ENCODE assay signal across 8 cellular contexts in the genomic region with DNA sequence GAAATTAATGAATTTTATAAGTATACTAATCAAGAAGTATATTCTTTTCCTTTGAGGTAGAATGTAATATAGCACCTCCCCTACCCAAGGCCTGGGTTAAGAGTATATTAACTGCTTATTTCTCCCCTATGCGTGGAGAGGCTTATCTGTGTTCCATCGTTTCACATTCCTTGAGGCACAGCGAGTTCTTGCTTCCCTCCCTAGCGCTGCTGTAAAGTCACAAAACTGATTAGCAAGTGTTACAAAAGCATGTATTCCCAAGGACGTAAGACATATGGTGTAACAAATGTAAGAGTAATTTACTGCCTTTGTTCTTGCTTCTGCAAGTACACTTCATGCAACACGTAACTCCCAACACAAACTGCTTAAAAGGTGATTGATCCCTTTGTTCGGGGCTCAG. TPM values are rescaled to one million over a fixed set of nuclear protein-coding genes. Genes with fewer than 3 reads are reported as not detected.
A peak's percentile ranks its signal among the peaks of the same experiment; 100 is the strongest.
DNase-seq lines count a peak whose midpoint lies in the region; TF ChIP-seq lines count a peak whose summit lies in the region.

No MANE protein-coding gene starts in this region.

- H3K27me3 ChIP-seq in CD8-positive, alpha-beta memory T cell (ENCODE audit: insufficient read depth, low read length, poor library complexity, severe bottlenecking): no peaks in the 10 kb centered on the region
- H3K27me3 ChIP-seq in NT2/D1 (ENCODE audit: insufficient read depth, insufficient read length) (no peaks in the 10 kb centered on the region), neural progenitor cell (no peaks in the 10 kb centered on the region)

- no peaks in the 10 kb centered on the region for H3K9me3 Mint-ChIP-seq in CD8-positive, alpha-beta memory T cell
- no peaks in the 10 kb centered on the region for H3K9me3 Mint-ChIP-seq in dendritic cell treated with granulocyte-macrophage colony-stimulating factor and Interleukin-4, amounts not matched to agents 40 ng/mL and 50 ng/mL, for 4 days
- H3K9me3 Mint-ChIP-seq in neural progenitor cell: peaks cover 10% of the 10 kb centered on the region

- intact Hi-C loops in dendritic cell treated with granulocyte-macrophage colony-stimulating factor and Interleukin-4, amounts not matched to agents 40 ng/mL and 50 ng/mL, for 4 days (cut with micrococcal nuclease): loop anchor here (1.0 to 2.0 kb wide), 3 partner anchors 44 to 393 kb away; partner anchors contain the start of genes ANKIB1, KRIT1, LRRD1 and PEX1

- peak overlapping the region; percentile 94 to 100 (median 98) for H3K4me3 Mint-ChIP-seq in CD8-positive, alpha-beta memory T cell
- no peak overlapping the region for H3K4me3 Mint-ChIP-seq in dendritic cell treated with granulocyte-macrophage colony-stimulating factor and Interleukin-4, amounts not matched to agents 40 ng/mL and 50 ng/mL, for 4 days
- H3K4me3 Mint-ChIP-seq in neural progenitor cell: peak overlapping the region; percentile 99

- peaks cover 29% of the 10 kb centered on the region for H4K20me1 ChIP-seq in neural progenitor cell (ENCODE audit: low read depth)

- POLR2A ChIA-PET in CD8-positive, alpha-beta memory T cell (lab: Charles Lee): interaction anchor here (1.6 to 1.9 kb wide), 3 partner anchors 195 to 393 kb away, joined by 5 to 14 read pairs (median 6); partner anchors contain the start of genes AKAP9, GATAD1, PEX1 and RBM48

- CTCF ChIA-PET in CD8-positive, alpha-beta memory T cell (lab: Charles Lee): no interaction called here

- H3K9me3 ChIP-seq in CD8-positive, alpha-beta memory T cell (ENCODE audit: low read length): no peaks in the 10 kb centered on the region
- peaks cover 10% of the 10 kb centered on the region; the same call in 1 of the 2 replicates for H3K9me3 ChIP-seq in NT2/D1 (ENCODE audit: insufficient read depth, low read length)
- H3K9me3 ChIP-seq in neural progenitor cell (ENCODE audit: low read depth): no peaks in the 10 kb centered on the region

- no peak for TF ChIP-seq CTCF in neural progenitor cell (IDR thresholded peaks at IDR 0.05)

- H3K4me1 Mint-ChIP-seq in CD8-positive, alpha-beta memory T cell: peaks cover 31 to 39% (median 34%) of the 10 kb centered on the region in 3 donors
- peaks cover 28% of the 10 kb centered on the region for H3K4me1 Mint-ChIP-seq in dendritic cell treated with granulocyte-macrophage colony-stimulating factor and Interleukin-4, amounts not matched to agents 40 ng/mL and 50 ng/mL, for 4 days (ENCODE audit: low read depth)
- H3K4me1 Mint-ChIP-seq in neural progenitor cell: peaks cover 31% of the 10 kb centered on the region

- peaks cover 0 to 11% of the 10 kb centered on the region in 2 donors for H3K27me3 Mint-ChIP-seq in CD8-positive, alpha-beta memory T cell
- H3K27me3 Mint-ChIP-seq in dendritic cell treated with granulocyte-macrophage colony-stimulating factor and Interleukin-4, amounts not matched to agents 40 ng/mL and 50 ng/mL, for 4 days: peaks cover 7% of the 10 kb centered on the region
- peaks cover 11% of the 10 kb centered on the region for H3K27me3 Mint-ChIP-seq in neural progenitor cell (ENCODE audit: insufficient read depth, low read depth)

- H3K4me1 ChIP-seq in CD8-positive, alpha-beta memory T cell (ENCODE audit: insufficient read depth, low read length): peaks cover 7% of the 10 kb centered on the region
- no peaks in the 10 kb centered on the region for H3K4me1 ChIP-seq in NT2/D1 (ENCODE audit: insufficient read depth, insufficient read length)
- peaks cover 24% of the 10 kb centered on the region for H3K4me1 ChIP-seq in neural progenitor cell

- H3F3A ChIP-seq in neural progenitor cell (ENCODE audit: low read depth): peaks cover 19% of the 10 kb centered on the region

- H3K27ac Mint-ChIP-seq in CD8-positive, alpha-beta memory T cell: peak overlapping the region; percentile 96 to 100 (median 99)
- H3K27ac Mint-ChIP-seq in dendritic cell treated with granulocyte-macrophage colony-stimulating factor and Interleukin-4, amounts not matched to agents 40 ng/mL and 50 ng/mL, for 4 days: peak overlapping the region; percentile 99
- peak overlapping the region; percentile 100 for H3K27ac Mint-ChIP-seq in neural progenitor cell

- peaks cover 38% of the 10 kb centered on the region for H3K79me2 ChIP-seq in neural progenitor cell (ENCODE audit: low read depth)

- peak overlapping the region; percentile 99 for H2AFZ ChIP-seq in neural progenitor cell (replicated peaks)

- no peak for DNase-seq in CD8-positive, alpha-beta memory T cell
- DNase-seq in NT2/D1 (ENCODE audit: low read depth, low spot score) (no peak), neural progenitor cell (ENCODE audit: low spot score) (peak; percentile 28), NCI-H1436 treated with DMSO at 0.1 percent for 48 hours (lab: John Stamatoyannopoulos, UW) (no peak), NCI-H345 treated with DMSO at 0.1 percent for 48 hours (lab: John Stamatoyannopoulos, UW; ENCODE audit: unreplicated experiment) (no peak), glomerular visceral epithelial cell (ENCODE audit: extremely low spot score) (no peak), A172 (ENCODE audit: low spot score) (no peak)

- H3K36me3 ChIP-seq in CD8-positive, alpha-beta memory T cell (ENCODE audit: insufficient read depth, low read length): no peaks in the 10 kb centered on the region
- H3K36me3 ChIP-seq in NT2/D1 (ENCODE audit: insufficient read depth, insufficient read length, low read length): peaks cover 10% of the 10 kb centered on the region
- H3K36me3 ChIP-seq in neural progenitor cell: peaks cover 11% of the 10 kb centered on the region

- peak overlapping the region; percentile 95 for H3K27ac ChIP-seq in CD8-positive, alpha-beta memory T cell (ENCODE audit: low read depth, low read length)
- peak overlapping the region; percentile 96 for H3K27ac ChIP-seq in neural progenitor cell

- H3K9ac ChIP-seq in NT2/D1 (ENCODE audit: insufficient read length, low read depth) (peak overlapping the region; percentile 90), neural progenitor cell (no peak overlapping the region)

- peak overlapping the region; percentile 81 for H3K4me2 ChIP-seq in neural progenitor cell

- peaks cover 0 to 19% (median 5%) of the 10 kb centered on the region in 3 donors for H3K36me3 Mint-ChIP-seq in CD8-positive, alpha-beta memory T cell
- H3K36me3 Mint-ChIP-seq in dendritic cell treated with granulocyte-macrophage colony-stimulating factor and Interleukin-4, amounts not matched to agents 40 ng/mL and 50 ng/mL, for 4 days (ENCODE audit: low read depth): peaks cover 26% of the 10 kb centered on the region
- peaks cover 21% of the 10 kb centered on the region for H3K36me3 Mint-ChIP-seq in neural progenitor cell

- H3K4me3 ChIP-seq in CD8-positive, alpha-beta memory T cell (ENCODE audit: low read length): peak overlapping the region; percentile 89
- H3K4me3 ChIP-seq in NT2/D1 (ENCODE audit: insufficient read length, low read depth) (peak overlapping the region; percentile 87), neural progenitor cell (peak overlapping the region; percentile 95)

RNA-seq across cellular contexts. Expression of gene CYP51A1, which starts 1.2 kb away (rescaled TPM):
- total RNA-seq in CD8-positive, alpha-beta memory T cell: 10 to 100 TPM; 44.5 TPM
- 13.4 TPM for polyA plus RNA-seq in CD8-positive, alpha-beta memory T cell
- total RNA-seq in neural progenitor cell (ENCODE audit: low replicate concordance): 93.2 and 130 TPM in 2 replicates
- total RNA-seq in A172 (2014; rRNA removed; shearing (Covaris generic)): 67.9 and 78.6 TPM in 2 replicates

RNA-seq across cellular contexts. Expression of gene LRRD1, which starts 43.5 kb away (rescaled TPM):
- not detected for total RNA-seq in CD8-positive, alpha-beta memory T cell
- polyA plus RNA-seq in CD8-positive, alpha-beta memory T cell: not detected
- not detected in 2 replicates for total RNA-seq in neural progenitor cell (ENCODE audit: low replicate concordance)
- total RNA-seq in A172 (2014; rRNA removed; shearing (Covaris generic)): not detected in 2 replicates
